ENCODE assay signal across 8 cellular contexts in the genomic region with DNA sequence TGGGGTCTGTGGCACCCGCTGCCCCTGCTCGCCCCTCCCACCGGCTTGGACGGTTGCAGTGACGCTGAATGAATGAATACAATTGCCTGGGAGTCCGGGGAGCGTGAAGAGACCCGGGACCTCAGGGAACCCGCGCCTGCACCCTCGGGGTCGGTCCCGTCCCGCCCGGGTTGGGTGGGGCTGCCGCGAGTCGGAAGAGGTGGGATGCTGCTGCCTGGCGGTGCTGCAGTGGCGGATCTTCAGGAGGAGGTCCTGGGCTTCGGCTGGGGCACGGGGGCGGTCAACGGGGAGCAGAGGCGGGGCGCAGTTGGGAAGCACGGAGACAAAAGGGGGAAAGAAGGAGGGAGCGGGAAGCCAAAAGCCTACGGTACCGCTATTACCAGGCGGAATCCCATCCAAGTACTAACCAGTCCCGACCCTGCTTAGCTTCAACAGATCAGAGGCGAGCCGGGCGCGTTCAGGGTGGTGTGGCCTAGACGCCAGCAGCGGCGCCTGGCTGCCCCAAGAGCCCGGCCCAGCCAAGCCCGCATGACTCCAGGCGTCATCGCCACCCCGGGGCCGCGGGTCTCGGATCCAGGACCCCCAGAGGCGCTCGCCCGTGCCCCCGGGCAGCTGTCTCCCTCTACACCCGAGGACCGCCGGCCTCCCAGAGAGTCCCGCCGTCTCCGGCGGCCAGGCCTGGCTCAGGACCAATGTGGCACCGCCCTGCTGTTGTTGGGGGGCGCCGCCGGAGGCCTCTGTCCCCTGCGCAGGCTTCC.
DNase-seq lines count a peak whose midpoint lies in the region; ATAC-seq and TF ChIP-seq lines count a peak whose summit lies in the region.
"Not testable (repeated sequence)": the region's sequence is repeated elsewhere in the genome, so short reads cannot be mapped to it uniquely, and the experiment has no call there.

No MANE protein-coding gene starts in this region.

- peaks cover 20% of the 10 kb centered on the region for H3K36me3 Mint-ChIP-seq in central memory CD8-positive, alpha-beta T cell (ENCODE audit: insufficient read depth)
- H3K36me3 Mint-ChIP-seq in type B pancreatic cell = peaks cover 17% of the 10 kb centered on the region

- H3K27ac Mint-ChIP-seq in central memory CD8-positive, alpha-beta T cell (ENCODE audit: low read depth) = peak overlapping the region; percentile 61
- peak overlapping the region; percentile 76 for H3K27ac Mint-ChIP-seq in type B pancreatic cell

- H3K27me3 ChIP-seq in H7 (ENCODE audit: control insufficient read depth, insufficient read depth, low read length) = peaks cover 71% of the 10 kb centered on the region
- peaks cover 73% of the 10 kb centered on the region for H3K27me3 ChIP-seq in iPS-15b (ENCODE audit: control insufficient read depth, insufficient read depth, low read length)

- intact Hi-C loops in posterior vena cava (cut with DNase I) = not testable (repeated sequence)

- peak; percentile 98 for ATAC-seq in central memory CD8-positive, alpha-beta T cell (replicated peaks; ENCODE audit: extremely low read depth, poor library complexity, severe bottlenecking)

- H3K4me3 Mint-ChIP-seq in central memory CD8-positive, alpha-beta T cell = peak overlapping the region; percentile 54
- H3K4me3 Mint-ChIP-seq in type B pancreatic cell = peak overlapping the region; percentile 73

- not testable (repeated sequence) for H3K9me3 ChIP-seq in iPS-15b (ENCODE audit: control insufficient read depth, insufficient read depth, low read length)

- peak; percentile 72 for TF ChIP-seq POLR2A in GM15510 (IDR thresholded peaks at IDR 0.05; ENCODE audit: borderline replicate concordance, extremely low read depth, insufficient read length)

- not testable (repeated sequence) for H3K36me3 ChIP-seq in H7 (replicated peaks; ENCODE audit: control insufficient read depth, insufficient read depth, low read length); iPS-15b (ENCODE audit: control insufficient read depth, insufficient read depth, low read length)

- peaks cover 33% of the 10 kb centered on the region for H3K4me1 Mint-ChIP-seq in central memory CD8-positive, alpha-beta T cell
- H3K4me1 Mint-ChIP-seq in type B pancreatic cell (ENCODE audit: unreplicated experiment) = peaks cover 18% of the 10 kb centered on the region

- not testable (repeated sequence) for H3K9me3 Mint-ChIP-seq in central memory CD8-positive, alpha-beta T cell; type B pancreatic cell

- peaks cover 47% of the 10 kb centered on the region for H3K27me3 Mint-ChIP-seq in central memory CD8-positive, alpha-beta T cell
- peaks cover 69% of the 10 kb centered on the region for H3K27me3 Mint-ChIP-seq in type B pancreatic cell

- H3K4me3 ChIP-seq in H7 (ENCODE audit: insufficient read depth, low read depth, low read length) = peak overlapping the region; percentile 61
- H3K4me3 ChIP-seq in iPS-15b (ENCODE audit: low read depth, low read length) = peak overlapping the region; percentile 59

- not testable (repeated sequence) for TF ChIP-seq CTCF in type B pancreatic cell (conservative IDR thresholded peaks at IDR 0.05)

- H3K4me1 ChIP-seq in iPS-15b (ENCODE audit: control insufficient read depth, insufficient read depth, low read length) = not testable (repeated sequence)

- peak; percentile 94 for DNase-seq in H7
- peak; percentile 2 for DNase-seq in HT-29 (ENCODE audit: low spot score)
- peak; percentile 79 for DNase-seq in activated CD4-positive, alpha-beta T cell treated with anti-CD3 and anti-CD28 coated beads for 48 hours
- DNase-seq in central memory CD8-positive, alpha-beta T cell (ENCODE audit: low spot score in 2 of 2) = peak; percentile 79 to 91
- peak; percentile 96 for DNase-seq in posterior vena cava (ENCODE audit: low spot score)
- DNase-seq in type B pancreatic cell (ENCODE audit: extremely low spot score, unreplicated experiment) = peak; percentile 95

- H3K9ac ChIP-seq in iPS-15b (ENCODE audit: low read depth, low read length) = not testable (repeated sequence)

Comparison
In these comparisons a context has a peak if more than half of its experiments do, and no peak if none do; other contexts are left out.
1. Peak in every context shown above with its lines: DNase-seq, ATAC-seq and H3K4me3 ChIP-seq.
2. DNase-seq: peak in every context shown above with its lines; median percentile 96 in posterior vena cava; 95 in type B pancreatic cell; 94 in H7; 85 in central memory CD8-positive, alpha-beta T cell; 79 in activated CD4-positive, alpha-beta T cell treated with anti-CD3 and anti-CD28 coated beads for 48 hours; 2 in HT-29.